ENCODE assay signal across 13 cellular contexts in genomic region chr5:163434410-163434866, GRCh38. TPM values are rescaled to one million over a fixed set of nuclear protein-coding genes. Genes with fewer than 3 reads are reported as not detected.
A peak's percentile ranks its signal among the peaks of the same experiment; 100 is the strongest.
DNase-seq lines count a peak whose midpoint lies in the region; ATAC-seq and TF ChIP-seq lines count a peak whose summit lies in the region.
"Had no signal": no experiment of that assay in that cellular context is flagged by ENCODE, and none has a peak within 500 bp of the region (broad histone marks: within the 10 kb centered on the region; RNA-seq: fewer than 3 reads in every experiment).

No MANE protein-coding gene starts in this region.

- ATAC-seq in GM18519 (IDR thresholded peaks at IDR 0.05; ENCODE audit: low FRiP score, unreplicated experiment) (no peak), GM21786 (IDR thresholded peaks at IDR 0.05; ENCODE audit: unreplicated experiment) (no peak), left lung (no peak)
- ATAC-seq: activated naive CD8-positive, alpha-beta T cell treated with anti-CD3 and anti-CD28 coated beads, Interleukin-2, amount 50 U/mL, for 24 hours; left cardiac atrium; stimulated activated effector memory CD8-positive, alpha-beta T cell treated with anti-CD3 and anti-CD28 coated beads, Interleukin-12 subunit alpha, Interleukin-12 subunit beta, amount 100 ng/mL, for 72 hours had no signal

- H3K27me3 ChIP-seq in adrenal gland (no peaks in the 10 kb centered on the region), kidney epithelial cell (ENCODE audit: control insufficient read depth, insufficient read depth, low read length) (no peaks in the 10 kb centered on the region), stomach (no peaks in the 10 kb centered on the region), left lung (no peaks in the 10 kb centered on the region)

- DNase-seq in activated effector memory CD4-positive, alpha-beta T cell treated with anti-CD3 and anti-CD28 coated beads, Interleukin-2, amount 50 U/mL, for 16 hours = peak; percentile 74
- DNase-seq in activated effector memory CD4-positive, alpha-beta T cell treated with Interleukin-2 at 50 U/mL for 16 hours = no peak
- DNase-seq in adrenal gland = peak in 6 of 7 donors; percentile 27 to 83 (median 70)
- DNase-seq in kidney epithelial cell (ENCODE audit: low read depth) = peak; percentile 68
- peak; percentile 34 for DNase-seq in stomach
- no peak for DNase-seq in left lung
- DNase-seq: activated CD4-positive, alpha-beta T cell treated with anti-CD3 and anti-CD28 coated beads for 4 hours; activated naive CD8-positive, alpha-beta T cell treated with anti-CD3 and anti-CD28 coated beads, Interleukin-2, amount 50 U/mL, for 24 hours; left cardiac atrium; NCI-H2029 treated with DMSO at 0.1 percent for 48 hours had no signal

- H3K4me1 ChIP-seq in adrenal gland (replicated peaks in 1 of 2) (peaks cover 15 to 31% of the 10 kb centered on the region in 2 donors), stomach (peaks cover 10 to 41% (median 18%) of the 10 kb centered on the region in 4 donors), left lung (peaks cover 11 to 16% of the 10 kb centered on the region in 2 donors)

- intact Hi-C loops in adrenal gland (cut with DNase I) (no loop called here), stomach (cut with DNase I; ENCODE audit: low total_unique reads) (no loop called here), left lung (cut with DNase I) (no loop called here)

- no peak for TF ChIP-seq EP300 in stomach (IDR thresholded peaks at IDR 0.05)

- 20 to 28% (median 23%) methylated on average over 3 of the region's 3 CpGs for WGBS in adrenal gland, 4 donors
- 16 to 35% (median 28%) methylated on average over 3 of the region's 3 CpGs for WGBS in stomach, 5 donors

- H3K36me3 ChIP-seq in adrenal gland (replicated peaks in 1 of 2) = no peaks in the 10 kb centered on the region
- no peaks in the 10 kb centered on the region for H3K36me3 ChIP-seq in kidney epithelial cell (ENCODE audit: control insufficient read depth, insufficient read depth, low read length)
- no peaks in the 10 kb centered on the region for H3K36me3 ChIP-seq in stomach
- H3K36me3 ChIP-seq in left lung = no peaks in the 10 kb centered on the region

- TF ChIP-seq CTCF in adrenal gland (IDR thresholded peaks at IDR 0.05) = no peak
- TF ChIP-seq CTCF in kidney epithelial cell (IDR thresholded peaks at IDR 0.05; ENCODE audit: insufficient read depth, low read length, poor library complexity, severe bottlenecking) = no peak
- TF ChIP-seq CTCF in stomach (IDR thresholded peaks at IDR 0.05) = no peak
- no peak for TF ChIP-seq CTCF in left lung (IDR thresholded peaks at IDR 0.05)

- H3K4me3 ChIP-seq in adrenal gland = no peak overlapping the region
- H3K4me3 ChIP-seq in kidney epithelial cell (ENCODE audit: low read depth, low read length) = no peak overlapping the region
- no peak overlapping the region for H3K4me3 ChIP-seq in stomach
- no peak overlapping the region for H3K4me3 ChIP-seq in left lung

- no peaks in the 10 kb centered on the region for H3K9me3 ChIP-seq in adrenal gland (replicated peaks in 1 of 3)
- H3K9me3 ChIP-seq in stomach = no peaks in the 10 kb centered on the region
- no peaks in the 10 kb centered on the region for H3K9me3 ChIP-seq in left lung

- peak overlapping the region in 2 of 5 donors; percentile 53 to 61 for H3K27ac ChIP-seq in adrenal gland
- H3K27ac ChIP-seq in stomach = peak overlapping the region in 4 of 5 donors; percentile 21 to 65 (median 42)
- H3K27ac ChIP-seq in left lung = no peak overlapping the region

- TF ChIP-seq POLR2A in adrenal gland (IDR thresholded peaks at IDR 0.05) (no peak), stomach (IDR thresholded peaks at IDR 0.05) (no peak)

RNA-seq across cellular contexts. Expression of gene CCNG1, which starts 3.0 kb away (rescaled TPM):
- total RNA-seq in adrenal gland (100 to 1,000 TPM in 7 of 8 donors, 10 to 100 TPM in 1; 67.1 to 198 (median 157) TPM), kidney epithelial cell (191 and 206 TPM in 2 replicates), stomach (100 to 1,000 TPM in 3 of 5 donors, 10 to 100 TPM in 2; 57.1 to 196 (median 131) TPM), left lung (100 to 1,000 TPM in 1 of 2 donors, 10 to 100 TPM in 1; 76.0 to 132 TPM)
- polyA plus RNA-seq in adrenal gland (10 to 100 TPM; 67.8 to 70.8 (median 70.0) TPM), stomach (100 to 1,000 TPM; 103 to 252 (median 122) TPM)

RNA-seq across cellular contexts. Expression of gene NUDCD2, which starts 25.5 kb away (rescaled TPM):
- 10 to 100 TPM in 4 of 8 donors, 1 to 10 TPM in 4; 4.0 to 28.1 (median 14.2) TPM for total RNA-seq in adrenal gland
- polyA plus RNA-seq in adrenal gland = 1 to 10 TPM; 3.5 to 6.5 (median 4.5) TPM
- 3.8 and 5.4 TPM in 2 replicates for total RNA-seq in kidney epithelial cell
- total RNA-seq in stomach = 10 to 100 TPM in 2 of 5 donors, 1 to 10 TPM in 2, not detected in 1; 1.2 to 15.1 (median 9.0) TPM
- 1 to 10 TPM; 5.7 to 8.4 (median 5.9) TPM for polyA plus RNA-seq in stomach
- 10 to 100 TPM; 17.9 to 24.8 TPM for total RNA-seq in left lung

RNA-seq across cellular contexts. Expression of gene HMMR, which starts 26.0 kb away (rescaled TPM):
- total RNA-seq in adrenal gland (1 to 10 TPM in 6 of 8 donors, under 1 TPM in 1, not detected in 1; 0.95 to 2.5 (median 1.5) TPM), kidney epithelial cell (7.1 and 11.2 TPM in 2 replicates), stomach (10 to 100 TPM in 2 of 5 donors, 1 to 10 TPM in 3; 1.7 to 37.5 (median 5.8) TPM), left lung (1 to 10 TPM; 3.6 to 8.8 TPM)
- polyA plus RNA-seq in adrenal gland (1 to 10 TPM in 1 of 3 donors, under 1 TPM in 2; 0.24 to 4.1 (median 0.32) TPM), stomach (1 to 10 TPM in 2 of 3 donors, under 1 TPM in 1; 0.15 to 3.6 (median 2.9) TPM)

Comparison
In these comparisons a context has a peak if more than half of its experiments do, and no peak if none do; other contexts are left out.
1. DNase-seq: peak in activated effector memory CD4-positive, alpha-beta T cell treated with anti-CD3 and anti-CD28 coated beads, Interleukin-2, amount 50 U/mL, for 16 hours (single experiment), adrenal gland (6 of 7), kidney epithelial cell (single experiment) and stomach (single experiment); none in activated effector memory CD4-positive, alpha-beta T cell treated with Interleukin-2 at 50 U/mL for 16 hours (single experiment) and left lung (0 of 2).
2. H3K27ac ChIP-seq: peak in stomach (4 of 5); none in left lung (0 of 2).